Comparison of ENCODE assay signal across 7 cellular contexts in genomic region chr21:35529141-35529863, GRCh38.
DNase-seq lines count a peak whose midpoint lies in the region; ATAC-seq and TF ChIP-seq lines count a peak whose summit lies in the region.

No MANE protein-coding gene starts in this region.

- TF ChIP-seq CTCF in endodermal cell (conservative IDR thresholded peaks at IDR 0.05): no peak
- TF ChIP-seq CTCF in chondrocyte (IDR thresholded peaks at IDR 0.05): no peak

- H3K27ac ChIP-seq in endodermal cell (ENCODE audit: low read depth, low read length): no peak overlapping the region

- H3K9me3 ChIP-seq in endodermal cell (ENCODE audit: control insufficient read depth, low read length): peaks cover 18% of the 10 kb centered on the region

- H3K27me3 ChIP-seq in endodermal cell (ENCODE audit: control insufficient read depth, insufficient read depth, low read length, poor library complexity, severe bottlenecking): peaks cover 23% of the 10 kb centered on the region

- 96 to 100% methylated on average over 1 to 6 of the region's 9 CpGs for WGBS in endodermal cell (ENCODE audit: insufficient coverage in 1 of 2, insufficient read length in 1 of 2), 2 experiments

- H3K9me3 Mint-ChIP-seq in natural killer cell treated with Interleukin-12 subunit alpha and Interleukin-12 subunit beta and Interleukin-15 and Interleukin-18, amount 100 ng/mL, for 72 hours: no peaks in the 10 kb centered on the region
- peaks cover 6% of the 10 kb centered on the region for H3K9me3 Mint-ChIP-seq in endodermal cell
- peaks cover 7% of the 10 kb centered on the region for H3K9me3 Mint-ChIP-seq in chondrocyte (ENCODE audit: low read depth)

- no peak overlapping the region for H3K9ac ChIP-seq in endodermal cell (ENCODE audit: extremely low read depth, low read length, poor library complexity, severe bottlenecking)

- peak overlapping the region; percentile 74 to 88 for H3K27ac Mint-ChIP-seq in natural killer cell treated with Interleukin-12 subunit alpha and Interleukin-12 subunit beta and Interleukin-15 and Interleukin-18, amount 100 ng/mL, for 72 hours
- H3K27ac Mint-ChIP-seq in endodermal cell: no peak overlapping the region
- H3K27ac Mint-ChIP-seq in chondrocyte (ENCODE audit: unreplicated experiment): no peak overlapping the region

- peak; percentile 71 to 76 for ATAC-seq in natural killer cell treated with Interleukin-12 subunit alpha and Interleukin-12 subunit beta and Interleukin-15 and Interleukin-18, amount 100 ng/mL, for 72 hours

- H3K36me3 ChIP-seq in endodermal cell (ENCODE audit: control insufficient read depth, insufficient read depth, low read length): no peaks in the 10 kb centered on the region

- DNase-seq in GM19238 (ENCODE audit: insufficient read length, low spot score) (peak; percentile 19), M059J (ENCODE audit: low read depth) (peak; percentile 72), endodermal cell (no peak), chondrocyte (ENCODE audit: low spot score) (no peak), DMS114 treated with DMSO at 0.1 percent for 48 hours (lab: John Stamatoyannopoulos, UW; ENCODE audit: unreplicated experiment) (no peak)
- DNase-seq in central memory CD4-positive, alpha-beta T cell: peak; percentile 31
- DNase-seq in natural killer cell treated with Interleukin-12 subunit alpha and Interleukin-12 subunit beta and Interleukin-15 and Interleukin-18, amount 100 ng/mL, for 72 hours (ENCODE audit: low spot score): no peak

- H3K4me3 ChIP-seq in endodermal cell (ENCODE audit: low read length): no peak overlapping the region

- peaks cover 12% of the 10 kb centered on the region for H3K4me1 ChIP-seq in endodermal cell (ENCODE audit: control insufficient read depth, insufficient read depth, low read length)

- H3K4me1 Mint-ChIP-seq in natural killer cell treated with Interleukin-12 subunit alpha and Interleukin-12 subunit beta and Interleukin-15 and Interleukin-18, amount 100 ng/mL, for 72 hours (ENCODE audit: low read depth in 2 of 2): peaks cover 37 to 40% of the 10 kb centered on the region in 2 donors
- H3K4me1 Mint-ChIP-seq in endodermal cell: peaks cover 27% of the 10 kb centered on the region
- H3K4me1 Mint-ChIP-seq in chondrocyte (ENCODE audit: low read depth): peaks cover 26% of the 10 kb centered on the region

- H3K4me3 Mint-ChIP-seq in natural killer cell treated with Interleukin-12 subunit alpha and Interleukin-12 subunit beta and Interleukin-15 and Interleukin-18, amount 100 ng/mL, for 72 hours: peak overlapping the region; percentile 85
- H3K4me3 Mint-ChIP-seq in endodermal cell: no peak overlapping the region
- H3K4me3 Mint-ChIP-seq in chondrocyte (ENCODE audit: unreplicated experiment): no peak overlapping the region

- no peaks in the 10 kb centered on the region for H3K36me3 Mint-ChIP-seq in natural killer cell treated with Interleukin-12 subunit alpha and Interleukin-12 subunit beta and Interleukin-15 and Interleukin-18, amount 100 ng/mL, for 72 hours
- H3K36me3 Mint-ChIP-seq in endodermal cell (ENCODE audit: low read depth) (no peaks in the 10 kb centered on the region), chondrocyte (ENCODE audit: low read depth) (no peaks in the 10 kb centered on the region)

- H3K27me3 Mint-ChIP-seq in natural killer cell treated with Interleukin-12 subunit alpha and Interleukin-12 subunit beta and Interleukin-15 and Interleukin-18, amount 100 ng/mL, for 72 hours: peaks cover 3 to 7% of the 10 kb centered on the region in 2 donors
- peaks cover 50% of the 10 kb centered on the region for H3K27me3 Mint-ChIP-seq in endodermal cell (ENCODE audit: insufficient read depth)
- H3K27me3 Mint-ChIP-seq in chondrocyte (ENCODE audit: low read depth): no peaks in the 10 kb centered on the region

Comparison
In these comparisons a context has a peak if more than half of its experiments do, and no peak if none do; other contexts are left out.
1. DNase-seq: peak in GM19238 (single experiment), M059J (single experiment) and central memory CD4-positive, alpha-beta T cell (single experiment); none in natural killer cell treated with Interleukin-12 subunit alpha and Interleukin-12 subunit beta and Interleukin-15 and Interleukin-18, amount 100 ng/mL, for 72 hours (single experiment), endodermal cell (single experiment), chondrocyte (single experiment) and DMS114 treated with DMSO at 0.1 percent for 48 hours (single experiment).
2. H3K27ac Mint-ChIP-seq: peak in natural killer cell treated with Interleukin-12 subunit alpha and Interleukin-12 subunit beta and Interleukin-15 and Interleukin-18, amount 100 ng/mL, for 72 hours (2 of 2); none in endodermal cell (single experiment) and chondrocyte (single experiment).